ENCODE assay signal across 9 cellular contexts in genomic region chr9:95091574-95091970, GRCh38.
DNase-seq lines count a peak whose midpoint lies in the region; ATAC-seq and TF ChIP-seq lines count a peak whose summit lies in the region.
"Had no signal": no experiment of that assay in that cellular context is flagged by ENCODE, and none has a peak within 500 bp of the region (broad histone marks: within the 10 kb centered on the region; RNA-seq: fewer than 3 reads in every experiment).

No MANE protein-coding gene starts in this region.

- H2BK12ac ChIP-seq in trophoblast cell (ENCODE audit: low read length): peak overlapping the region; percentile 65

- H4K91ac ChIP-seq in trophoblast cell (ENCODE audit: low read depth, low read length): peak overlapping the region; percentile 82

- peak overlapping the region; percentile 62 for H4K12ac ChIP-seq in trophoblast cell (ENCODE audit: low read depth, low read length)

- H3K4me3 ChIP-seq in AG10803 (ENCODE audit: low read length) (no peak overlapping the region), fibroblast of mammary gland (ENCODE audit: control insufficient read depth, low read depth, low read length) (no peak overlapping the region), trophoblast cell (ENCODE audit: low read depth, low read length) (no peak overlapping the region), OCI-LY7 (ENCODE audit: low read depth, low read length, poor library complexity, severe bottlenecking) (no peak overlapping the region)
- H3K4me3 ChIP-seq: K562 had no signal

- H3K23ac ChIP-seq in trophoblast cell (ENCODE audit: low read length): no peak overlapping the region

- no peaks in the 10 kb centered on the region for H3K27me3 ChIP-seq in trophoblast cell (ENCODE audit: insufficient read depth, low read length)

- ATAC-seq in GM19455 (IDR thresholded peaks at IDR 0.05; ENCODE audit: unreplicated experiment) (no peak), HG03045 (IDR thresholded peaks at IDR 0.05; ENCODE audit: unreplicated experiment) (no peak)
- ATAC-seq: K562 had no signal

- peak overlapping the region; percentile 89 for H2AK5ac ChIP-seq in trophoblast cell (ENCODE audit: low read length)

- intact Hi-C loops in OCI-LY7 (cut with micrococcal nuclease; ENCODE audit: unreplicated experiment): no loop called here

- CTCF ChIA-PET in OCI-LY7 (lab: Charles Lee; ENCODE audit: unreplicated experiment): no interaction called here

- H4K8ac ChIP-seq in trophoblast cell (ENCODE audit: low read depth, low read length): peak overlapping the region; percentile 69

- peak overlapping the region; percentile 96 for H2BK5ac ChIP-seq in trophoblast cell (ENCODE audit: low read depth, low read length, poor library complexity)

- peak overlapping the region; percentile 75 for H3K14ac ChIP-seq in trophoblast cell (ENCODE audit: low read length)

- no peaks in the 10 kb centered on the region for H3K9me2 ChIP-seq in OCI-LY7 (ENCODE audit: insufficient read depth, low read length)

- no peaks in the 10 kb centered on the region for H4K20me1 ChIP-seq in OCI-LY7 (ENCODE audit: insufficient read depth, low read length)

- TF ChIP-seq CTCF in AG10803 (conservative IDR thresholded peaks at IDR 0.05; ENCODE audit: low read length) (no peak), fibroblast of mammary gland (conservative IDR thresholded peaks at IDR 0.05; ENCODE audit: control insufficient read depth, insufficient read depth, low read depth, low read length) (no peak), OCI-LY7 (conservative IDR thresholded peaks at IDR 0.05; ENCODE audit: low read length) (no peak)

- peak overlapping the region; percentile 85 for H3K4ac ChIP-seq in trophoblast cell (ENCODE audit: low read depth, low read length)

- H3K4me2 ChIP-seq in trophoblast cell (ENCODE audit: low read length) (peak overlapping the region; percentile 26), OCI-LY7 (ENCODE audit: low read length) (no peak overlapping the region)

- H3K18ac ChIP-seq in trophoblast cell (ENCODE audit: low read length): peak overlapping the region; percentile 94

- peak overlapping the region; percentile 79 for H2BK120ac ChIP-seq in trophoblast cell (ENCODE audit: insufficient read depth, low read length, poor library complexity)

- POLR2A ChIA-PET in OCI-LY7 (lab: Charles Lee): no interaction called here

- no peaks in the 10 kb centered on the region for H3K9me3 ChIP-seq in trophoblast cell (ENCODE audit: insufficient read depth, low read depth, low read length)
- H3K9me3 ChIP-seq in OCI-LY7 (ENCODE audit: low read length): no peaks in the 10 kb centered on the region

- DNase-seq in AG10803 (ENCODE audit: low read depth) (peak; percentile 34), RPMI7951 (ENCODE audit: low read depth) (peak; percentile 88), fibroblast of mammary gland (ENCODE audit: low read depth) (peak; percentile 23), trophoblast cell (peak; percentile 20 to 26), cerebellar cortex (ENCODE audit: low spot score) (no peak), OCI-LY7 (ENCODE audit: low spot score) (no peak)

- H3K4me1 ChIP-seq in trophoblast cell (ENCODE audit: control insufficient read depth in 1 of 2, insufficient read depth in 2 of 2, low read length in 2 of 2) (peaks cover 38 to 57% of the 10 kb centered on the region in 2 experiments), OCI-LY7 (ENCODE audit: insufficient read depth, low read length, poor library complexity, severe bottlenecking) (no peaks in the 10 kb centered on the region)

- peaks cover 11 to 15% of the 10 kb centered on the region in 2 experiments for H3K36me3 ChIP-seq in trophoblast cell (ENCODE audit: control insufficient read depth in 1 of 2, insufficient read depth in 2 of 2, low read length in 2 of 2)
- H3K36me3 ChIP-seq in OCI-LY7 (ENCODE audit: insufficient read depth, low read length): no peaks in the 10 kb centered on the region

- H2AFZ ChIP-seq in trophoblast cell (ENCODE audit: insufficient read depth, low read length, poor library complexity): peak overlapping the region; percentile 52
- H2AFZ ChIP-seq in OCI-LY7 (ENCODE audit: low read length): no peak overlapping the region

- BruUV-seq in OCI-LY7 (replicated peaks; lab: Mats Ljungman, UMichigan): no TSS peak

- no peak overlapping the region for H3K9ac ChIP-seq in trophoblast cell (ENCODE audit: low read length)

- H3K79me1 ChIP-seq in trophoblast cell (ENCODE audit: low read length): peaks cover 33% of the 10 kb centered on the region

- H3K27ac ChIP-seq in trophoblast cell (ENCODE audit: low read depth, low read length): peak overlapping the region; percentile 99
- H3K27ac ChIP-seq in OCI-LY7 (ENCODE audit: low read depth, low read length, poor library complexity, severe bottlenecking): no peak overlapping the region

- H3K79me2 ChIP-seq in trophoblast cell (ENCODE audit: control insufficient read depth, insufficient read depth, low read length, poor library complexity): peaks cover 4% of the 10 kb centered on the region
- H3K79me2 ChIP-seq in OCI-LY7 (ENCODE audit: insufficient read depth, low read depth, low read length): no peaks in the 10 kb centered on the region

- no CpG with 5 or more reads among the region's 12 CpGs for WGBS in trophoblast cell (ENCODE audit: extremely low coverage, insufficient coverage, insufficient read length)

Comparison
In these comparisons a context has a peak if more than half of its experiments do, and no peak if none do; other contexts are left out.
1. DNase-seq: peak in AG10803 (single experiment), RPMI7951 (single experiment), fibroblast of mammary gland (single experiment) and trophoblast cell (2 of 2); none in cerebellar cortex (single experiment) and OCI-LY7 (single experiment).